In the genomic region with DNA sequence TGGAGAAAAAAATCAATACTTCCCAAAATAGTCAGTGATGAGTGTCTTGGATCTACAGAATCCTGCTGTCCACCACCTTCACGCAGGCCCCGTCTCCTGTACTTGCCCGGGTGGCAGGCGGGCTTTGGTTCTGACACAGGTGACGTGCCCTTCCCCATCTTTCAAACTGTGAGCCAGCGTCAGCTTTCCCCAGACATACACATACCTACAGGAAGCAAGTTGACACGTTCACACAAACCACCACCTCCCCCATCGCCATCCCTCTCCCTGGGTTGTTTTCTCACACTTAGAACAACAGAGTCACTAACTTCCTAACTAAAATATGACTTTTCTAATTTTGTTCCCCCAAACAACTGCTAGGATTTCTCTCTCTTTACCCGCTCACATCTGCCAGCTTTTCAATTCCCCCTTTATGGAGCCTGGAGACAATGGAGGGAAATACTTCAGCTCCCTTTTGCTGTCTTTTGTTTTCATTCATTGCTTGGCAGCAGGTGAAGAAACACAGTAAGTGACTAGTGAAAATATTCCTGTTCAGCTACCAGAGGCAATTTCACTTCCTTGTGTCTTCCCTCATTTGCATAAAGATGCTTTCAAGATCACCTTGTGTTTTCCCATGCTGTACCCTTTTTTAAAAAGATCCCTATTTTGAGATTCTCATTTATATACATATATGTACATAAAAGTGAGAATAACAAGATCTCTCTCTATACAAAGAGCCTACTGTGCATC, we compare ENCODE assay signal across 10 cellular contexts.
DNase-seq lines count a peak whose midpoint lies in the region; ATAC-seq, FAIRE-seq and TF ChIP-seq lines count a peak whose summit lies in the region.
"Had no signal": no experiment of that assay in that cellular context is flagged by ENCODE, and none has a peak within 500 bp of the region (broad histone marks: within the 10 kb centered on the region; RNA-seq: fewer than 3 reads in every experiment).

No MANE protein-coding gene starts in this region.

- no peak overlapping the region for H2BK120ac ChIP-seq in mesendoderm (ENCODE audit: low read depth, low read length)

- no CpG with 5 or more reads among the region's 9 CpGs for WGBS in mesendoderm (ENCODE audit: extremely low coverage, insufficient coverage, low lambda C conversion rate)

- H2BK15ac ChIP-seq in mesendoderm (replicated peaks; ENCODE audit: low read depth), result no peak overlapping the region

- no peak overlapping the region for H3K4ac ChIP-seq in mesendoderm (ENCODE audit: low read depth, low read length)

- H2AK5ac ChIP-seq in mesendoderm (ENCODE audit: low read length), result no peak overlapping the region

- H3K4me3 Mint-ChIP-seq in activated T-helper 2 cell treated with anti-CD3 and anti-CD28 coated beads, Interferon-gamma antibody, Interleukin-2, Interleukin-4, amounts not matched to agents 10 μg/mL and 5 μg/mL and 100 μg/mL, durations not matched to agents 14 hours and 24 hours and 36 hours (ENCODE audit: low read depth), result no peak overlapping the region

- no peaks in the 10 kb centered on the region for H3K9me3 Mint-ChIP-seq in activated T-helper 2 cell treated with anti-CD3 and anti-CD28 coated beads, Interferon-gamma antibody, Interleukin-2, Interleukin-4, amounts not matched to agents 10 μg/mL and 5 μg/mL and 100 μg/mL, durations not matched to agents 14 hours and 24 hours and 36 hours

- H3K27me3 ChIP-seq in mesendoderm (ENCODE audit: insufficient read depth, low read length, poor library complexity), result no peaks in the 10 kb centered on the region
- H3K27me3 ChIP-seq: foreskin keratinocyte had no signal

- no peak overlapping the region for H3K27ac ChIP-seq in mesendoderm (ENCODE audit: low read depth, low read length)
- H3K27ac ChIP-seq: foreskin keratinocyte had no signal

- no peaks in the 10 kb centered on the region for H3K79me1 ChIP-seq in mesendoderm (ENCODE audit: low read length)

- H3K36me3 ChIP-seq in mesendoderm (ENCODE audit: control insufficient read depth, insufficient read depth, low read length), result no peaks in the 10 kb centered on the region

- intact Hi-C loops in activated T-helper 2 cell treated with anti-CD3 and anti-CD28 coated beads, Interferon-gamma antibody, Interleukin-2, Interleukin-4, amounts not matched to agents 10 μg/mL and 5 μg/mL and 100 μg/mL, durations not matched to agents 14 hours and 24 hours and 36 hours (cut with micrococcal nuclease), result no loop called here

- H3K23ac ChIP-seq in mesendoderm (ENCODE audit: low read length), result no peak overlapping the region

- no peak overlapping the region for H2BK5ac ChIP-seq in mesendoderm (ENCODE audit: low read length)

- no peak overlapping the region for H3K9ac ChIP-seq in mesendoderm (ENCODE audit: low read length)

- no peak overlapping the region for H4K8ac ChIP-seq in mesendoderm (ENCODE audit: low read depth, low read length)

- DNase-seq in GM12891 (ENCODE audit: insufficient read length, low spot score) (no peak), mesendoderm (no peak), epidermal melanocyte (ENCODE audit: insufficient read length, low spot score) (no peak), COLO668 (lab: John Stamatoyannopoulos, UW; ENCODE audit: unreplicated experiment) (no peak), DMS 273 (lab: John Stamatoyannopoulos, UW; ENCODE audit: unreplicated experiment) (no peak)
- no peak for DNase-seq in activated T-helper 2 cell treated with anti-CD3 and anti-CD28 coated beads, Interferon-gamma antibody, Interleukin-2, Interleukin-4, amounts not matched to agents 10 μg/mL and 5 μg/mL and 100 μg/mL, durations not matched to agents 14 hours and 24 hours and 36 hours (ENCODE audit: low spot score)
- DNase-seq: foreskin keratinocyte, NCI-H1436 had no signal

- H3K4me1 ChIP-seq in mesendoderm (ENCODE audit: control insufficient read depth, low read depth, low read length), result no peaks in the 10 kb centered on the region
- H3K4me1 ChIP-seq: foreskin keratinocyte had no signal

- peaks cover 24% of the 10 kb centered on the region for H3K36me3 Mint-ChIP-seq in activated T-helper 2 cell treated with anti-CD3 and anti-CD28 coated beads, Interferon-gamma antibody, Interleukin-2, Interleukin-4, amounts not matched to agents 10 μg/mL and 5 μg/mL and 100 μg/mL, durations not matched to agents 14 hours and 24 hours and 36 hours (ENCODE audit: low read depth)

- ATAC-seq in GM19463 (IDR thresholded peaks at IDR 0.05; ENCODE audit: unreplicated experiment) (peak; percentile 42), HG03175 (IDR thresholded peaks at IDR 0.05; ENCODE audit: unreplicated experiment) (peak; percentile 55)
- ATAC-seq: foreskin keratinocyte had no signal

- H3K4me3 ChIP-seq in mesendoderm (ENCODE audit: low read length), result no peak overlapping the region

- peak; percentile 77 for FAIRE-seq in GM12891 (lab: Jason Lieb, UNC)

- no peaks in the 10 kb centered on the region for H3K27me3 Mint-ChIP-seq in activated T-helper 2 cell treated with anti-CD3 and anti-CD28 coated beads, Interferon-gamma antibody, Interleukin-2, Interleukin-4, amounts not matched to agents 10 μg/mL and 5 μg/mL and 100 μg/mL, durations not matched to agents 14 hours and 24 hours and 36 hours (ENCODE audit: low read depth)

- H3K18ac ChIP-seq in mesendoderm (ENCODE audit: low read length), result no peak overlapping the region

- H4K5ac ChIP-seq in mesendoderm (ENCODE audit: low read length), result no peak overlapping the region

- no peak overlapping the region for H3K4me2 ChIP-seq in mesendoderm (ENCODE audit: low read length)

- no peaks in the 10 kb centered on the region for H3K79me2 ChIP-seq in mesendoderm (ENCODE audit: control insufficient read depth, insufficient read depth, low read length)

- H3K27ac Mint-ChIP-seq in activated T-helper 2 cell treated with anti-CD3 and anti-CD28 coated beads, Interferon-gamma antibody, Interleukin-2, Interleukin-4, amounts not matched to agents 10 μg/mL and 5 μg/mL and 100 μg/mL, durations not matched to agents 14 hours and 24 hours and 36 hours, result peak overlapping the region; percentile 28

- H3K4me1 Mint-ChIP-seq in activated T-helper 2 cell treated with anti-CD3 and anti-CD28 coated beads, Interferon-gamma antibody, Interleukin-2, Interleukin-4, amounts not matched to agents 10 μg/mL and 5 μg/mL and 100 μg/mL, durations not matched to agents 14 hours and 24 hours and 36 hours (ENCODE audit: low read depth), result peaks cover 34% of the 10 kb centered on the region

- TF ChIP-seq POLR2A in GM12891 (IDR thresholded peaks at IDR 0.05; ENCODE audit: low read depth, low read length), result no peak

- no peak overlapping the region for H3K56ac ChIP-seq in mesendoderm (ENCODE audit: low read length)

TF ChIP-seq in GM12891, 5 proteins besides CTCF, POLR2A, EP300 and RAD21:
- TF ChIP-seq SPI1 (IDR thresholded peaks at IDR 0.05; ENCODE audit: low read depth, low read length) (peak; percentile 67), POU2F2 (IDR thresholded peaks at IDR 0.05; ENCODE audit: low read depth, low read length) (peak; percentile 62; the same call in 1 of the 2 replicates), POLR2AphosphoS5 (IDR thresholded peaks at IDR 0.05; ENCODE audit: low read depth, low read length) (no peak)
